ENCODE assay signal across 9 cellular contexts in the genomic region with DNA sequence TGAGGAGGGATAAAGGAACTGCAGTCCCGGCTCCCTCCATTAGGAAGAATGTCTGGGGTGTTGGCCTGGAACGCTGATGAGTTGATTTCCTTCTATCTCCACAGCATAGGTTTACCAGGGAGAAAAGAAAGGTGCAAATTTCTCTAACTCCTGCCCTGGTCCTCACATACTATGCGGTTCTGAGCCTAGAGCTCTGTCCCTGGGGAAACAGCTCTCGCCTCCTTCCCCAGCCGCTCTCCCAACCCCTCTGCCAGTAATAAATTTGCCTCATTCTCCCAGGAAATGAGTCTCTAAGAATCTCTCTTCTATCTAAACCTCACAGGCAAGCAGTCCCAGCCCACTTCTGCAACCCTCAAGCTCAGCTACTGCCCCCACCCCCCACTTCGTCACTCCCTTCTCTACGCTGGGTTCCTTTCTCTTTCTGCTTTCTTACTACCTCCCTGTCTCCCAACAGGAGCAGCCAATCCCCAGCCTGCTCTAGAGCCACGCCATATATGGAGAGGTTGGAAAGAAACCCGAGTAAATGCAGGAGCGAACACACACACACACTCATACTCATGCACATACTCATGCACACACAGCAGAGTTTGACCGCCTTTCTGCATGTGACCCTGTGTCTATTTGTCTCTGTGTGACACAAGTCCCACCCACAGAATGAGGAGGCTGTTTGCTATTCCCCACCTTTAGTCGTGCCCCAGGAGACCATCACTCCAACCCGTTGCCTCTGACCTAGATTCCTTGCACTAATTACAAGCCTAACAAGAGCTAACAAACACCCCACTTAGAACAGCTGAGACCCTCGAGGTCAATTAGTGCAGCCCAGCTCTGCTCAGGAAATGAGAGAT. TPM values are rescaled to one million over a fixed set of nuclear protein-coding genes. Genes with fewer than 3 reads are reported as not detected.
A peak's percentile ranks its signal among the peaks of the same experiment; 100 is the strongest.
DNase-seq lines count a peak whose midpoint lies in the region; ATAC-seq and FAIRE-seq lines count a peak whose summit lies in the region.
"Had no signal": no experiment of that assay in that cellular context is flagged by ENCODE, and none has a peak within 500 bp of the region (broad histone marks: within the 10 kb centered on the region; RNA-seq: fewer than 3 reads in every experiment).

No MANE protein-coding gene starts in this region.

- H3K4me3 ChIP-seq in BLaER1 treated with 17β-estradiol and CSF1 and Interleukin-3, amounts not matched to agents 10 nM and 100 nM: peak overlapping the region in 9 of 10 experiments; percentile 18 to 65 (median 40); a peak in 16 of 20 replicates

- H3K4me2 ChIP-seq in BLaER1 treated with 17β-estradiol and CSF1 and Interleukin-3, amounts not matched to agents 10 nM and 100 nM: peak overlapping the region; percentile 85 to 98 (median 96)

- peak overlapping the region; percentile 92 for H3K27ac Mint-ChIP-seq in dendritic cell treated with granulocyte-macrophage colony-stimulating factor and Interleukin-4, amounts not matched to agents 40 ng/mL and 50 ng/mL, for 4 days

- no peak for FAIRE-seq in HTR-8/SVneo (lab: Jason Lieb, UNC)

- no peaks in the 10 kb centered on the region for H4K20me1 ChIP-seq in BLaER1 treated with 17β-estradiol and CSF1 and Interleukin-3, amounts not matched to agents 10 nM and 100 nM

- H3K9ac ChIP-seq in BLaER1 treated with 17β-estradiol and CSF1 and Interleukin-3, amounts not matched to agents 10 nM and 100 nM: peak overlapping the region; percentile 81 to 100 (median 87)

- peak overlapping the region; percentile 96 to 100 (median 98) for H3K27ac ChIP-seq in BLaER1 treated with 17β-estradiol and CSF1 and Interleukin-3, amounts not matched to agents 10 nM and 100 nM
- peak overlapping the region; percentile 83 for H3K27ac ChIP-seq in layer of hippocampus (ENCODE audit: low read depth, low read length)
- H3K27ac ChIP-seq: VCaP had no signal

- no peaks in the 10 kb centered on the region for H3K27me3 ChIP-seq in BLaER1 treated with 17β-estradiol and CSF1 and Interleukin-3, amounts not matched to agents 10 nM and 100 nM
- no peaks in the 10 kb centered on the region for H3K27me3 ChIP-seq in layer of hippocampus (ENCODE audit: control insufficient read depth, insufficient read depth, low read length)

- peak overlapping the region; percentile 80 for H3K4me3 Mint-ChIP-seq in dendritic cell treated with granulocyte-macrophage colony-stimulating factor and Interleukin-4, amounts not matched to agents 40 ng/mL and 50 ng/mL, for 4 days

- no peaks in the 10 kb centered on the region for H3K27me3 Mint-ChIP-seq in dendritic cell treated with granulocyte-macrophage colony-stimulating factor and Interleukin-4, amounts not matched to agents 40 ng/mL and 50 ng/mL, for 4 days

- H3K4me1 ChIP-seq in BLaER1 treated with 17β-estradiol and CSF1 and Interleukin-3, amounts not matched to agents 10 nM and 100 nM: peaks cover 76 to 88% (median 82%) of the 10 kb centered on the region in 10 experiments

- ATAC-seq in GM18907 (IDR thresholded peaks at IDR 0.05; ENCODE audit: unreplicated experiment) (peak; percentile 39), HG03097 (IDR thresholded peaks at IDR 0.05; ENCODE audit: low FRiP score, unreplicated experiment) (no peak)

- no peaks in the 10 kb centered on the region for H3K9me3 ChIP-seq in BLaER1 treated with 17β-estradiol and CSF1 and Interleukin-3, amounts not matched to agents 10 nM and 100 nM (replicated peaks in 1 of 11)

- DNase-seq in HTR-8/SVneo (ENCODE audit: insufficient read length, low spot score): peak; percentile 66
- peak; percentile 99 for DNase-seq in RPMI7951 (ENCODE audit: low read depth)
- peak; percentile 89 for DNase-seq in smooth muscle cell of the brain vasculature (ENCODE audit: low read depth, low spot score)

- peaks cover 17 to 29% (median 19%) of the 10 kb centered on the region in 11 experiments for H3K36me3 ChIP-seq in BLaER1 treated with 17β-estradiol and CSF1 and Interleukin-3, amounts not matched to agents 10 nM and 100 nM

- peaks cover 86% of the 10 kb centered on the region for H3K4me1 Mint-ChIP-seq in dendritic cell treated with granulocyte-macrophage colony-stimulating factor and Interleukin-4, amounts not matched to agents 40 ng/mL and 50 ng/mL, for 4 days (ENCODE audit: low read depth)

- H3K9me3 Mint-ChIP-seq in dendritic cell treated with granulocyte-macrophage colony-stimulating factor and Interleukin-4, amounts not matched to agents 40 ng/mL and 50 ng/mL, for 4 days: no peaks in the 10 kb centered on the region

- peaks cover 37% of the 10 kb centered on the region for H3K36me3 Mint-ChIP-seq in dendritic cell treated with granulocyte-macrophage colony-stimulating factor and Interleukin-4, amounts not matched to agents 40 ng/mL and 50 ng/mL, for 4 days (ENCODE audit: low read depth)

- intact Hi-C loops in dendritic cell treated with granulocyte-macrophage colony-stimulating factor and Interleukin-4, amounts not matched to agents 40 ng/mL and 50 ng/mL, for 4 days (cut with micrococcal nuclease): loop anchor here (2.0 to 10.0 kb wide), 3 partner anchors 14 to 72 kb away; partner anchors contain the start of genes ANP32E and PLEKHO1

RNA-seq across cellular contexts. Expression of gene PLEKHO1, which starts 13.4 kb away (rescaled TPM):
- total RNA-seq in RPMI7951 (2014; rRNA removed; shearing (Covaris generic)): 31.9 and 36.2 TPM in 2 replicates
